Comparison of ENCODE assay signal across 23 cellular contexts in genomic region chr2:53848062-53848461, GRCh38. TPM values are rescaled to one million over a fixed set of nuclear protein-coding genes. Genes with fewer than 3 reads are reported as not detected.
"Had no signal": no experiment of that assay in that cellular context is flagged by ENCODE, and none has a peak within 500 bp of the region (broad histone marks: within the 10 kb centered on the region; RNA-seq: fewer than 3 reads in every experiment).

No MANE protein-coding gene starts in this region.

- H3K36me3 ChIP-seq: neural progenitor cell had no signal

- H3K4me2 ChIP-seq: neural progenitor cell had no signal

- H3K9ac ChIP-seq: neural progenitor cell had no signal

- H3K27ac Mint-ChIP-seq: activated CD4-positive, alpha-beta T cell treated with anti-CD3 and anti-CD28 coated beads, Interleukin-2, amount 10 ng/mL, durations not matched to agents 7 days and 5 days; activated CD8-positive, alpha-beta memory T cell treated with anti-CD3 and anti-CD28 coated beads, Interleukin-2, amount 10 ng/mL, durations not matched to agents 7 days and 5 days; activated CD8-positive, alpha-beta T cell treated with anti-CD3 and anti-CD28 coated beads for 36 hours; activated naive CD4-positive, alpha-beta T cell treated with anti-CD3 and anti-CD28 coated beads, Interleukin-2, amount 10 ng/mL, durations not matched to agents 7 days and 5 days; dendritic cell treated with granulocyte-macrophage colony-stimulating factor and Interleukin-4, amounts not matched to agents 40 ng/mL and 50 ng/mL, for 4 days; neural progenitor cell; progenitor cell of endocrine pancreas had no signal

- H3K4me1 ChIP-seq: body of pancreas, left lung, neural progenitor cell, spleen had no signal

- H3K4me1 Mint-ChIP-seq: activated CD8-positive, alpha-beta memory T cell treated with anti-CD3 and anti-CD28 coated beads, Interleukin-2, amount 10 ng/mL, durations not matched to agents 7 days and 5 days; activated naive CD4-positive, alpha-beta T cell treated with anti-CD3 and anti-CD28 coated beads, Interleukin-2, amount 10 ng/mL, durations not matched to agents 7 days and 5 days; neural progenitor cell had no signal

- H3K27me3 Mint-ChIP-seq: activated CD4-positive, alpha-beta T cell treated with anti-CD3 and anti-CD28 coated beads, Interleukin-2, amount 10 ng/mL, durations not matched to agents 7 days and 5 days; activated CD8-positive, alpha-beta memory T cell treated with anti-CD3 and anti-CD28 coated beads, Interleukin-2, amount 10 ng/mL, durations not matched to agents 7 days and 5 days; activated CD8-positive, alpha-beta T cell treated with anti-CD3 and anti-CD28 coated beads for 36 hours; naive thymus-derived CD8-positive, alpha-beta T cell; progenitor cell of endocrine pancreas had no signal

- ATAC-seq: activated CD4-positive, CD25-positive, alpha-beta regulatory T cell treated with anti-CD3 and anti-CD28 coated beads, Interleukin-2, amount 50 U/mL, for 24 hours; activated CD8-positive, alpha-beta memory T cell treated with anti-CD3 and anti-CD28 coated beads, Interleukin-2, amount 10 ng/mL, durations not matched to agents 7 days and 5 days; activated CD8-positive, alpha-beta T cell treated with anti-CD3 and anti-CD28 coated beads for 36 hours; body of pancreas; foreskin keratinocyte; left lung; naive thymus-derived CD8-positive, alpha-beta T cell; stimulated activated naive CD8-positive, alpha-beta T cell treated with anti-CD3 and anti-CD28 coated beads, Interleukin-15, Interleukin-2, amounts not matched to agents 100 U/mL and 50 U/mL, for 24 hours had no signal

- H3K27me3 ChIP-seq: body of pancreas, foreskin keratinocyte, left lung, neural progenitor cell, spleen had no signal

- H3K27ac ChIP-seq: body of pancreas, foreskin keratinocyte, left lung, neural progenitor cell, spleen, VCaP had no signal

- H3K4me3 ChIP-seq: body of pancreas, left lung, lung, neural progenitor cell, spleen had no signal

- H2AFZ ChIP-seq: neural progenitor cell had no signal

- H3K9me3 Mint-ChIP-seq: activated CD4-positive, alpha-beta T cell treated with anti-CD3 and anti-CD28 coated beads, Interleukin-2, amount 10 ng/mL, durations not matched to agents 7 days and 5 days; activated CD8-positive, alpha-beta T cell treated with anti-CD3 and anti-CD28 coated beads for 36 hours; activated naive CD4-positive, alpha-beta T cell treated with anti-CD3 and anti-CD28 coated beads, Interleukin-2, amount 10 ng/mL, durations not matched to agents 7 days and 5 days; dendritic cell treated with granulocyte-macrophage colony-stimulating factor and Interleukin-4, amounts not matched to agents 40 ng/mL and 50 ng/mL, for 4 days; immature natural killer cell; naive thymus-derived CD8-positive, alpha-beta T cell; neural progenitor cell had no signal

- H3K4me3 Mint-ChIP-seq: activated CD4-positive, alpha-beta T cell treated with anti-CD3 and anti-CD28 coated beads, Interleukin-2, amount 10 ng/mL, durations not matched to agents 7 days and 5 days; activated CD8-positive, alpha-beta memory T cell treated with anti-CD3 and anti-CD28 coated beads, Interleukin-2, amount 10 ng/mL, durations not matched to agents 7 days and 5 days; activated CD8-positive, alpha-beta T cell treated with anti-CD3 and anti-CD28 coated beads for 36 hours; activated naive CD4-positive, alpha-beta T cell treated with anti-CD3 and anti-CD28 coated beads, Interleukin-2, amount 10 ng/mL, durations not matched to agents 7 days and 5 days; dendritic cell treated with granulocyte-macrophage colony-stimulating factor and Interleukin-4, amounts not matched to agents 40 ng/mL and 50 ng/mL, for 4 days; immature natural killer cell; naive thymus-derived CD8-positive, alpha-beta T cell; neural progenitor cell had no signal

- H3K9me3 ChIP-seq: body of pancreas, left lung, spleen had no signal

- DNase-seq: activated CD4-positive, alpha-beta T cell treated with anti-CD3 and anti-CD28 coated beads, Interleukin-2, amount 10 ng/mL, durations not matched to agents 7 days and 5 days; activated CD8-positive, alpha-beta memory T cell treated with anti-CD3 and anti-CD28 coated beads, Interleukin-2, amount 10 ng/mL, durations not matched to agents 7 days and 5 days; activated CD8-positive, alpha-beta T cell treated with anti-CD3 and anti-CD28 coated beads for 36 hours; activated effector memory CD4-positive, alpha-beta T cell treated with anti-CD3 and anti-CD28 coated beads, Interleukin-2, amount 50 U/mL, for 16 hours; activated naive CD4-positive, alpha-beta T cell treated with anti-CD3 and anti-CD28 coated beads, Interleukin-2, amount 10 ng/mL, durations not matched to agents 7 days and 5 days; activated T-cell treated with anti-CD3 and anti-CD28 coated beads for 4 hours; anterior cingulate cortex; body of pancreas; effector CD4-positive, alpha-beta T cell; erythroblast; foreskin keratinocyte; immature natural killer cell; left lung; naive thymus-derived CD8-positive, alpha-beta T cell; spleen; stimulated activated CD4-positive, alpha-beta T cell treated with anti-CD3 and anti-CD28 coated beads, Interleukin-4, amount 100 ng/mL, for 1 hour; stimulated activated naive CD8-positive, alpha-beta T cell treated with anti-CD3 and anti-CD28 coated beads, Interleukin-15, Interleukin-2, amounts not matched to agents 100 U/mL and 50 U/mL, for 24 hours had no signal

RNA-seq across cellular contexts. Expression of gene GPR75, which starts 11.7 kb away (rescaled TPM):
- polyA plus RNA-seq: immature natural killer cell had no signal
